ENCODE assay signal across 9 cellular contexts in the genomic region with DNA sequence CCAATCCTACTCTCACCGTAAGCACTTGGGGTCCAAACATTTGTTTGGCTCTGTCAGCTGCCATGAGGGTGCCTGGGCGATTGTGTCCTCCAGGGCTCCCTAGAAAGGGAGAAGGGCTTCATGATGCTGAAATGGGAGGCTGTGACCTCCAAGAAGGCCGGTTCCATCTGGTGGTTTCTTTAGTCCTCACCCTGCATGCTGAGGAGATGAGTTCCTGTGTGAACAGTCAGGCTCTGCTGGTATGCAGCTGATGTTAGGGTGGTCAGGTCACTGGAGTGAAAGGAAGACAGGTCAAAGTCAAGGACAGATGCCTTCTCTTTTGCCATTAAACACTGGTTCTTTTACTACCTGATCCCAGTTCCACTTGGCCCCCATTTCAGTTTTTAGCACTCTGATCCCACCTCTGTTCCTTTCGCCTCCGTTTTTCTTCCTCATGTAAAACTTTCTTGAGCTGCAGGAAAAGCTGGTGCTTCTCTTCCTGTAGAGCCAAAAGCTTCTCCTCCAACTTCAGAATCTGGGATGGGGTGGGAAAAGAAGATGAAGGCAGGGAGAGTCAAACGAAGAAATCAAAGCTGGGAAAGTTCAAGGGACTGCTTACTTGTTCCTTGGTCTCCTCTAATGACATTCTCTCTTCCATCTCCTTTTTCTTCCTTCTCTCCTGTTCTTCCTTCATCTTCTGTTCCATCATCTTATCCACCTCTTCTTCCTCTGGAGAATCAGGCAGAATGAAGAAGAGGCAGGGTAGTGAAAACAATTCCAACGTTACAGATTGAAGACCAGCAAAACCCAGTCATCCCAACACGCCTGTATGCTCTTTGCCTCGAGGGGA. TPM values are rescaled to one million over a fixed set of nuclear protein-coding genes. Genes with fewer than 3 reads are reported as not detected.
A peak's percentile ranks its signal among the peaks of the same experiment; 100 is the strongest.
DNase-seq lines count a peak whose midpoint lies in the region; ATAC-seq and TF ChIP-seq lines count a peak whose summit lies in the region.
"Had no signal": no experiment of that assay in that cellular context is flagged by ENCODE, and none has a peak within 500 bp of the region (broad histone marks: within the 10 kb centered on the region; RNA-seq: fewer than 3 reads in every experiment).

No MANE protein-coding gene starts in this region.

- no peaks in the 10 kb centered on the region for H3K9me3 Mint-ChIP-seq in CD4-positive, alpha-beta T cell
- no peaks in the 10 kb centered on the region for H3K9me3 Mint-ChIP-seq in chondrocyte (ENCODE audit: low read depth)
- H3K9me3 Mint-ChIP-seq in natural killer cell: no peaks in the 10 kb centered on the region

- H3K27me3 ChIP-seq in CD4-positive, alpha-beta T cell (ENCODE audit: control insufficient read depth, insufficient read depth, low read length): no peaks in the 10 kb centered on the region
- no peaks in the 10 kb centered on the region for H3K27me3 ChIP-seq in Loucy (ENCODE audit: insufficient read depth, low read length, poor library complexity, severe bottlenecking)

- peaks cover 7% of the 10 kb centered on the region for H3F3A ChIP-seq in Loucy (ENCODE audit: low read depth)

- no peaks in the 10 kb centered on the region for H3K9me2 ChIP-seq in Loucy (replicated peaks; ENCODE audit: low read depth, low read length)

- H3K9ac ChIP-seq in Loucy (ENCODE audit: low read depth, low read length, poor library complexity, severe bottlenecking): peak overlapping the region; percentile 75
- H3K9ac ChIP-seq: KMS-11 had no signal

- peak overlapping the region; percentile 85 for H3K4me3 Mint-ChIP-seq in CD4-positive, alpha-beta T cell
- peak overlapping the region; percentile 71 for H3K4me3 Mint-ChIP-seq in chondrocyte (ENCODE audit: unreplicated experiment)
- H3K4me3 Mint-ChIP-seq in natural killer cell: peak overlapping the region; percentile 84

- intact Hi-C loops in CD4-positive, alpha-beta T cell (cut with DNase I, micrococcal nuclease): loop anchor here in 1 of 2 experiments (2.0 kb wide), 1 partner anchor 15 kb away; a partner anchor contains a TSS
- intact Hi-C loops in natural killer cell (cut with micrococcal nuclease): loop anchor here (2.0 kb wide), 1 partner anchor 15 kb away; a partner anchor contains a TSS

- peak overlapping the region; percentile 82 for H3K4me2 ChIP-seq in Loucy (ENCODE audit: low read depth, low read length, poor library complexity, severe bottlenecking)
- H3K4me2 ChIP-seq: KMS-11 had no signal

- peaks cover 42% of the 10 kb centered on the region for H3K4me1 ChIP-seq in Loucy (ENCODE audit: insufficient read depth, low read length, poor library complexity, severe bottlenecking)

- no peaks in the 10 kb centered on the region for H3K9me3 ChIP-seq in CD4-positive, alpha-beta T cell (ENCODE audit: control insufficient read depth, low read length)
- H3K9me3 ChIP-seq in Loucy (ENCODE audit: insufficient read depth, low read depth, low read length): no peaks in the 10 kb centered on the region

- no peak for ATAC-seq in CD4-positive, alpha-beta T cell (ENCODE audit: poor library complexity)
- no peak for ATAC-seq in natural killer cell

- POLR2A ChIA-PET in CD4-positive, alpha-beta T cell (lab: Charles Lee): interaction anchor here (1.3 to 5.4 kb wide), 7 partner anchors 16 to 806 kb away, joined by 4 to 46 read pairs (median 6); a partner anchor contains a TSS

- peaks cover 54% of the 10 kb centered on the region for H4K20me1 ChIP-seq in Loucy (ENCODE audit: insufficient read depth, low read length, poor library complexity, severe bottlenecking)

- H3K36me3 ChIP-seq in Loucy (ENCODE audit: insufficient read depth, low read length): peaks cover 59% of the 10 kb centered on the region

- peak overlapping the region; percentile 82 for H3K27ac ChIP-seq in CD4-positive, alpha-beta T cell (ENCODE audit: low read depth, low read length)
- H3K27ac ChIP-seq: KMS-11 had no signal

- no peaks in the 10 kb centered on the region for H3K27me3 Mint-ChIP-seq in CD4-positive, alpha-beta T cell
- H3K27me3 Mint-ChIP-seq in chondrocyte (ENCODE audit: low read depth) (no peaks in the 10 kb centered on the region), natural killer cell (ENCODE audit: low read depth in 2 of 2) (no peaks in the 10 kb centered on the region)

- H3K79me2 ChIP-seq in Loucy (ENCODE audit: insufficient read depth, low read length): peaks cover 55% of the 10 kb centered on the region

- H3K4me1 Mint-ChIP-seq in CD4-positive, alpha-beta T cell (ENCODE audit: low read depth): peaks cover 67% of the 10 kb centered on the region
- peaks cover 50% of the 10 kb centered on the region for H3K4me1 Mint-ChIP-seq in chondrocyte (ENCODE audit: low read depth)
- peaks cover 42 to 66% of the 10 kb centered on the region in 2 donors for H3K4me1 Mint-ChIP-seq in natural killer cell

- peaks cover 88% of the 10 kb centered on the region for H3K36me3 Mint-ChIP-seq in CD4-positive, alpha-beta T cell (ENCODE audit: low read depth)
- peaks cover 44% of the 10 kb centered on the region for H3K36me3 Mint-ChIP-seq in chondrocyte (ENCODE audit: low read depth)
- H3K36me3 Mint-ChIP-seq in natural killer cell: peaks cover 17% of the 10 kb centered on the region

- CTCF ChIA-PET in CD4-positive, alpha-beta T cell (lab: Charles Lee): interaction anchor here (0.7 to 1.6 kb wide), 3 partner anchors 14 to 34 kb away, joined by 3 to 7 read pairs (median 4); a partner anchor contains a TSS

- no peak for TF ChIP-seq CTCF in CD4-positive, alpha-beta T cell (IDR thresholded peaks at IDR 0.05)
- TF ChIP-seq CTCF in Loucy (conservative IDR thresholded peaks at IDR 0.05; ENCODE audit: low read length): no peak
- TF ChIP-seq CTCF in chondrocyte (IDR thresholded peaks at IDR 0.05): no peak
- no peak for TF ChIP-seq CTCF in natural killer cell (IDR thresholded peaks at IDR 0.05)

- H3K27ac Mint-ChIP-seq in CD4-positive, alpha-beta T cell: peak overlapping the region; percentile 95
- H3K27ac Mint-ChIP-seq in chondrocyte (ENCODE audit: unreplicated experiment): peak overlapping the region; percentile 77
- H3K27ac Mint-ChIP-seq in natural killer cell: peak overlapping the region; percentile 91 to 99

- no peak overlapping the region for H2AFZ ChIP-seq in Loucy (ENCODE audit: low read length)

- no peak for DNase-seq in CD4-positive, alpha-beta T cell
- DNase-seq in chondrocyte (ENCODE audit: low spot score) (no peak), natural killer cell (peak; percentile 16), NCI-H774 (lab: John Stamatoyannopoulos, UW) (no peak), SKM-1 treated with dmso at 0.1 percent for 144 hours (lab: John Stamatoyannopoulos, UW; ENCODE audit: unreplicated experiment) (no peak), CD1c-positive myeloid dendritic cell (ENCODE audit: extremely low spot score) (no peak), GM03348 (ENCODE audit: low spot score) (no peak)

- peak overlapping the region; percentile 77 for H3K4me3 ChIP-seq in Loucy (ENCODE audit: low read length, poor library complexity, severe bottlenecking)

RNA-seq across cellular contexts. Expression of a gene that starts 1.1 kb away (rescaled TPM):
- total RNA-seq in CD4-positive, alpha-beta T cell: 100 to 1,000 TPM; 122 to 140 TPM
- total RNA-seq in chondrocyte: 43.9 to 64.9 TPM (median 55.3 TPM) in 3 replicates
- 100 to 1,000 TPM; 132 to 146 (median 133) TPM for total RNA-seq in natural killer cell

RNA-seq across cellular contexts. Expression of a gene that starts 6.7 kb away (rescaled TPM):
- total RNA-seq in CD4-positive, alpha-beta T cell: 100 to 1,000 TPM; 471 to 480 TPM
- total RNA-seq in chondrocyte (364 to 494 TPM (median 376 TPM) in 3 replicates), natural killer cell (100 to 1,000 TPM; 483 to 608 (median 492) TPM)

RNA-seq across cellular contexts. Expression of a gene that starts 15.0 kb away (rescaled TPM):
- total RNA-seq in CD4-positive, alpha-beta T cell: 10 to 100 TPM; 29.0 to 30.8 TPM
- total RNA-seq in chondrocyte: 28.0 to 43.3 TPM (median 32.4 TPM) in 3 replicates
- total RNA-seq in natural killer cell: 10 to 100 TPM; 48.9 to 57.9 (median 51.4) TPM

RNA-seq across cellular contexts. Expression of a gene that starts 19.7 kb away (rescaled TPM):
- under 1 TPM in 1 of 2 experiments, not detected in 1; 0.56 TPM for total RNA-seq in CD4-positive, alpha-beta T cell
- 0.56 to 0.57 TPM in 2 of 3 replicates, not detected in the other for total RNA-seq in chondrocyte
- under 1 TPM in 1 of 3 donors, not detected in 2; 0.05 TPM for total RNA-seq in natural killer cell

RNA-seq across cellular contexts. Expression of a gene that starts 22.2 kb away (rescaled TPM):
- 100 to 1,000 TPM; 565 to 575 TPM for total RNA-seq in CD4-positive, alpha-beta T cell
- total RNA-seq in chondrocyte (2.9 to 6.8 TPM (median 3.7 TPM) in 3 replicates), natural killer cell (100 to 1,000 TPM; 526 to 590 (median 540) TPM)
